20 cellular contexts compared by ENCODE assay signal in genomic region chr20:24577271-24577909, GRCh38.
"Had no signal": no experiment of that assay in that cellular context is flagged by ENCODE, and none has a peak within 500 bp of the region (broad histone marks: within the 10 kb centered on the region; RNA-seq: fewer than 3 reads in every experiment).

No MANE protein-coding gene starts in this region.

- DNase-seq: activated CD4-positive, alpha-beta T cell treated with anti-CD3 and anti-CD28 coated beads, Interleukin-2, amount 10 ng/mL, durations not matched to agents 24 days and 14 days; activated CD4-positive, CD25-positive, alpha-beta regulatory T cell; activated CD8-positive, alpha-beta memory T cell treated with anti-CD3 and anti-CD28 coated beads, Interleukin-2, amount 50 U/mL, for 4 hours; activated CD8-positive, alpha-beta T cell treated with anti-CD3 and anti-CD28 coated beads, Interleukin-2, amount 10 ng/mL, durations not matched to agents 7 days and 5 days; activated gamma-delta T cell; activated T-cell treated with anti-CD3 and anti-CD28 coated beads, Interleukin-2, amount 50 U/mL, for 72 hours; caudate nucleus; hippocampal formation; left ventricle myocardium inferior; mucosa of descending colon; naive thymus-derived CD8-positive, alpha-beta T cell; stimulated activated naive CD8-positive, alpha-beta T cell treated with anti-CD3 and anti-CD28 coated beads, Interleukin-15, amount 100 ng/mL, for 72 hours had no signal

- H3K36me3 Mint-ChIP-seq: activated naive CD4-positive, alpha-beta T cell treated with anti-CD3 and anti-CD28 coated beads, Interleukin-2, amount 50 U/mL, for 72 hours; naive thymus-derived CD8-positive, alpha-beta T cell; type B pancreatic cell had no signal

- H3K27me3 ChIP-seq: neutrophil, right atrium auricular region had no signal

- FAIRE-seq: colon, endometrium, keratinocyte, TTC549 had no signal

- H3K9me3 Mint-ChIP-seq: activated CD4-positive, alpha-beta T cell treated with anti-CD3 and anti-CD28 coated beads, Interleukin-2, amount 10 ng/mL, durations not matched to agents 24 days and 14 days; activated naive CD4-positive, alpha-beta T cell treated with anti-CD3 and anti-CD28 coated beads, Interleukin-2, amount 50 U/mL, for 72 hours; activated T-cell treated with anti-CD3 and anti-CD28 coated beads, Interleukin-2, amount 50 U/mL, for 72 hours; naive thymus-derived CD8-positive, alpha-beta T cell; stimulated activated naive CD8-positive, alpha-beta T cell treated with anti-CD3 and anti-CD28 coated beads, Interleukin-15, amount 100 ng/mL, for 72 hours; type B pancreatic cell had no signal

- H3K36me3 ChIP-seq: left ventricle myocardium inferior, neutrophil, right atrium auricular region had no signal

- H3K27me3 Mint-ChIP-seq: activated CD4-positive, alpha-beta T cell treated with anti-CD3 and anti-CD28 coated beads, Interleukin-2, amount 10 ng/mL, durations not matched to agents 24 days and 14 days; stimulated activated naive CD8-positive, alpha-beta T cell treated with anti-CD3 and anti-CD28 coated beads, Interleukin-15, amount 100 ng/mL, for 72 hours had no signal

- H3K27ac Mint-ChIP-seq: activated CD4-positive, alpha-beta T cell treated with anti-CD3 and anti-CD28 coated beads, Interleukin-2, amount 10 ng/mL, durations not matched to agents 24 days and 14 days; activated CD8-positive, alpha-beta T cell treated with anti-CD3 and anti-CD28 coated beads, Interleukin-2, amount 10 ng/mL, durations not matched to agents 7 days and 5 days; activated naive CD4-positive, alpha-beta T cell treated with anti-CD3 and anti-CD28 coated beads, Interleukin-2, amount 50 U/mL, for 72 hours; activated T-cell treated with anti-CD3 and anti-CD28 coated beads, Interleukin-2, amount 50 U/mL, for 72 hours; type B pancreatic cell had no signal

- H3K4me1 ChIP-seq: left ventricle myocardium inferior, right atrium auricular region had no signal

- H3K4me1 Mint-ChIP-seq: activated CD4-positive, alpha-beta T cell treated with anti-CD3 and anti-CD28 coated beads, Interleukin-2, amount 10 ng/mL, durations not matched to agents 24 days and 14 days; stimulated activated naive CD8-positive, alpha-beta T cell treated with anti-CD3 and anti-CD28 coated beads, Interleukin-15, amount 100 ng/mL, for 72 hours had no signal

- H3K9me3 ChIP-seq: left ventricle myocardium inferior, mucosa of descending colon, neutrophil, right atrium auricular region had no signal

- H3K4me3 ChIP-seq: left ventricle myocardium inferior, mucosa of descending colon, right atrium auricular region had no signal

- H3K27ac ChIP-seq: left ventricle myocardium inferior, neutrophil, right atrium auricular region had no signal

- ATAC-seq: activated CD8-positive, alpha-beta T cell treated with anti-CD3 and anti-CD28 coated beads, Interleukin-2, amount 10 ng/mL, durations not matched to agents 7 days and 5 days; activated naive CD4-positive, alpha-beta T cell treated with anti-CD3 and anti-CD28 coated beads, Interleukin-2, amount 50 U/mL, for 72 hours; activated T-cell treated with anti-CD3 and anti-CD28 coated beads, Interleukin-2, amount 50 U/mL, for 72 hours; mucosa of descending colon; naive thymus-derived CD8-positive, alpha-beta T cell; stimulated activated naive CD8-positive, alpha-beta T cell treated with anti-CD3 and anti-CD28 coated beads, Interleukin-15, amount 100 ng/mL, for 72 hours had no signal

- H3K4me3 Mint-ChIP-seq: activated CD4-positive, alpha-beta T cell treated with anti-CD3 and anti-CD28 coated beads, Interleukin-2, amount 10 ng/mL, durations not matched to agents 24 days and 14 days; activated CD8-positive, alpha-beta T cell treated with anti-CD3 and anti-CD28 coated beads, Interleukin-2, amount 10 ng/mL, durations not matched to agents 7 days and 5 days; activated T-cell treated with anti-CD3 and anti-CD28 coated beads, Interleukin-2, amount 50 U/mL, for 72 hours; naive thymus-derived CD8-positive, alpha-beta T cell; stimulated activated naive CD8-positive, alpha-beta T cell treated with anti-CD3 and anti-CD28 coated beads, Interleukin-15, amount 100 ng/mL, for 72 hours; type B pancreatic cell had no signal
